ENCODE assay signal across 1 cellular context in genomic region chr1:226633541-226634155, GRCh38.
TF ChIP-seq lines count a peak whose summit lies in the region.

No MANE protein-coding gene starts in this region.

TF ChIP-seq in HepG2, 621 proteins besides CTCF, POLR2A, EP300 and RAD21 (continued from another document):
- no peak for TF ChIP-seq KIAA2018 (CRISPR knock-in tag; IDR thresholded peaks at IDR 0.05; ENCODE audit: borderline replicate concordance)
- TF ChIP-seq ZNF331 (CRISPR knock-in tag; IDR thresholded peaks at IDR 0.05), result no peak
- TF ChIP-seq, protein P1, sequence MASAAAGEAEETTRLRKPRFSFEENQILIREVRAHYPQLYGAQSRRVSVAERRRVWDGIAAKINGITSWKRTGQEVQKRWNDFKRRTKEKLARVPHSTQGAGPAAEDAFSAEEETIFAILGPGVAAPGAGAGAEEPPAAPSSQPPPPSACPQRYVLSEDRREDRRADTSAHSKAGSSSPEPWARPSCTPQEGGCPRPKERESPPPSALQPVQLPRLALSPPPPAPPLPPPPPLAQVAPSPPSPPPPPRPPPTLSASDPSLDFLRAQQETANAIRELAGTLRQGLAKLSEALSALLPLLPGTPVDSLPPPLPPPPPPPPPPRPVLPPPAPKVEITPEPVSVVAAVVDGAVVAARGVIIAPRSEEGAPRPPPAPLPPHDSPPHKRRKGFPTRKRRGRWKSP (CRISPR knock-in tag; IDR thresholded peaks at IDR 0.05), result no peak
- TF ChIP-seq NFRKB (IDR thresholded peaks at IDR 0.05), result no peak
- TF ChIP-seq CENPT (CRISPR knock-in tag; IDR thresholded peaks at IDR 0.05; ENCODE audit: low read depth), result no peak
- TF ChIP-seq, protein P2, sequence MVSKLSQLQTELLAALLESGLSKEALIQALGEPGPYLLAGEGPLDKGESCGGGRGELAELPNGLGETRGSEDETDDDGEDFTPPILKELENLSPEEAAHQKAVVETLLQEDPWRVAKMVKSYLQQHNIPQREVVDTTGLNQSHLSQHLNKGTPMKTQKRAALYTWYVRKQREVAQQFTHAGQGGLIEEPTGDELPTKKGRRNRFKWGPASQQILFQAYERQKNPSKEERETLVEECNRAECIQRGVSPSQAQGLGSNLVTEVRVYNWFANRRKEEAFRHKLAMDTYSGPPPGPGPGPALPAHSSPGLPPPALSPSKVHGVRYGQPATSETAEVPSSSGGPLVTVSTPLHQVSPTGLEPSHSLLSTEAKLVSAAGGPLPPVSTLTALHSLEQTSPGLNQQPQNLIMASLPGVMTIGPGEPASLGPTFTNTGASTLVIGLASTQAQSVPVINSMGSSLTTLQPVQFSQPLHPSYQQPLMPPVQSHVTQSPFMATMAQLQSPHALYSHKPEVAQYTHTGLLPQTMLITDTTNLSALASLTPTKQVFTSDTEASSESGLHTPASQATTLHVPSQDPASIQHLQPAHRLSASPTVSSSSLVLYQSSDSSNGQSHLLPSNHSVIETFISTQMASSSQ (IDR thresholded peaks at IDR 0.05; ENCODE audit: low read depth), result no peak
- TF ChIP-seq, protein P2 (CRISPR knock-in tag; IDR thresholded peaks at IDR 0.05; ENCODE audit: borderline replicate concordance), result no peak
- no peak for TF ChIP-seq ISL2 (CRISPR knock-in tag; IDR thresholded peaks at IDR 0.05)
- no peak for TF ChIP-seq ZBTB42 (CRISPR knock-in tag; IDR thresholded peaks at IDR 0.05)
- TF ChIP-seq, protein P3, sequence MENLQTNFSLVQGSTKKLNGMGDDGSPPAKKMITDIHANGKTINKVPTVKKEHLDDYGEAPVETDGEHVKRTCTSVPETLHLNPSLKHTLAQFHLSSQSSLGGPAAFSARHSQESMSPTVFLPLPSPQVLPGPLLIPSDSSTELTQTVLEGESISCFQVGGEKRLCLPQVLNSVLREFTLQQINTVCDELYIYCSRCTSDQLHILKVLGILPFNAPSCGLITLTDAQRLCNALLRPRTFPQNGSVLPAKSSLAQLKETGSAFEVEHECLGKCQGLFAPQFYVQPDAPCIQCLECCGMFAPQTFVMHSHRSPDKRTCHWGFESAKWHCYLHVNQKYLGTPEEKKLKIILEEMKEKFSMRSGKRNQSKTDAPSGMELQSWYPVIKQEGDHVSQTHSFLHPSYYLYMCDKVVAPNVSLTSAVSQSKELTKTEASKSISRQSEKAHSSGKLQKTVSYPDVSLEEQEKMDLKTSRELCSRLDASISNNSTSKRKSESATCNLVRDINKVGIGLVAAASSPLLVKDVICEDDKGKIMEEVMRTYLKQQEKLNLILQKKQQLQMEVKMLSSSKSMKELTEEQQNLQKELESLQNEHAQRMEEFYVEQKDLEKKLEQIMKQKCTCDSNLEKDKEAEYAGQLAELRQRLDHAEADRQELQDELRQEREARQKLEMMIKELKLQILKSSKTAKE (CRISPR knock-in tag; IDR thresholded peaks at IDR 0.05; ENCODE audit: borderline replicate concordance), result no peak
- TF ChIP-seq ZSCAN9 (CRISPR knock-in tag; IDR thresholded peaks at IDR 0.05; ENCODE audit: borderline replicate concordance), result no peak
